29 cellular contexts compared by ENCODE assay signal in genomic region chr1:210821615-210822014, GRCh38.
DNase-seq lines count a peak whose midpoint lies in the region; ATAC-seq, FAIRE-seq and TF ChIP-seq lines count a peak whose summit lies in the region.
"Had no signal": no experiment of that assay in that cellular context is flagged by ENCODE, and none has a peak within 500 bp of the region (broad histone marks: within the 10 kb centered on the region; RNA-seq: fewer than 3 reads in every experiment).

No MANE protein-coding gene starts in this region.

- H3K27me3 ChIP-seq in HAP-1 (ENCODE audit: low read depth) = no peaks in the 10 kb centered on the region
- H3K27me3 ChIP-seq: BE2C; BLaER1; BLaER1 treated with 17β-estradiol and CSF1 and Interleukin-3, amounts not matched to agents 10 nM and 100 nM had no signal

- no peak for TF ChIP-seq POLR2A in A549 (IDR thresholded peaks at IDR 0.05; ENCODE audit: low read length)

- H3K4me3 ChIP-seq in A549 = no peak overlapping the region
- H3K4me3 ChIP-seq in HEK293 (ENCODE audit: low read depth, low read length) = no peak overlapping the region
- H3K4me3 ChIP-seq in HAP-1 = no peak overlapping the region
- H3K4me3 ChIP-seq: BLaER1; BLaER1 treated with 17β-estradiol and CSF1 and Interleukin-3, amounts not matched to agents 10 nM and 100 nM had no signal

- H3K36me3 ChIP-seq in HEK293 (ENCODE audit: control insufficient read depth in 2 of 2, insufficient read depth in 1 of 2, low read length in 2 of 2) (no peaks in the 10 kb centered on the region), HAP-1 (replicated peaks) (no peaks in the 10 kb centered on the region)
- H3K36me3 ChIP-seq: BE2C; BLaER1; BLaER1 treated with 17β-estradiol and CSF1 and Interleukin-3, amounts not matched to agents 10 nM and 100 nM had no signal

- DNase-seq in A549 (ENCODE audit: low read depth in 1 of 2, low spot score in 1 of 2) (no peak), NCI-H82 treated with DMSO at 0.1 percent for 48 hours (lab: John Stamatoyannopoulos, UW; ENCODE audit: unreplicated experiment) (no peak), HAP-1 (ENCODE audit: low spot score in 2 of 2) (no peak)
- DNase-seq: 8988T; ACHN; AML-193; BE2C; C1 segment of cervical spinal cord; Caco-2; Calu3; CD4-positive, alpha-beta memory T cell; CD4-positive, alpha-beta T cell; CD4-positive, CD25-positive, alpha-beta regulatory T cell; CD8-positive, alpha-beta memory T cell; CD8-positive, alpha-beta T cell; COR-L47; DMS 273 treated with DMSO at 0.1 percent for 48 hours; DMS153; DMS53; DMS79; DMS79 treated with DMSO at 0.1 percent for 48 hours; DND-41; EL had no signal

- CTCF ChIA-PET in A549 (lab: Yijun Ruan, JAX) (interaction anchor here (1.5 kb wide), 1 partner anchor 19 kb away, joined by 3 read pairs; no protein-coding TSS in a partner anchor), HEK293 (lab: Yijun Ruan, JAX) (no interaction called here)

- TF ChIP-seq CTCF in A549 (IDR thresholded peaks at IDR 0.05) (no peak), HEK293 (tag by site-specific recombination; IDR thresholded peaks at IDR 0.05) (no peak)

- H3K9me3 ChIP-seq in A549 = no peaks in the 10 kb centered on the region
- H3K9me3 ChIP-seq in HEK293 (ENCODE audit: control insufficient read depth, insufficient read depth, low read depth, low read length) = no peaks in the 10 kb centered on the region
- no peaks in the 10 kb centered on the region for H3K9me3 ChIP-seq in HAP-1
- H3K9me3 ChIP-seq: BE2C; BLaER1; BLaER1 treated with 17β-estradiol and CSF1 and Interleukin-3, amounts not matched to agents 10 nM and 100 nM; Caco-2 had no signal

- H3K4me2 ChIP-seq in A549 = no peak overlapping the region
- H3K4me2 ChIP-seq: BLaER1; BLaER1 treated with 17β-estradiol and CSF1 and Interleukin-3, amounts not matched to agents 10 nM and 100 nM had no signal

- no peaks in the 10 kb centered on the region for H3K4me1 ChIP-seq in A549
- H3K4me1 ChIP-seq in HEK293 (ENCODE audit: control insufficient read depth, insufficient read depth, low read length) = no peaks in the 10 kb centered on the region
- H3K4me1 ChIP-seq in HAP-1 = no peaks in the 10 kb centered on the region
- H3K4me1 ChIP-seq: BE2C, BLaER1, Caco-2 had no signal

- ATAC-seq in A549 = no peak
- ATAC-seq: CD8-positive, alpha-beta T cell had no signal

- in situ Hi-C loops in HAP-1 (cut with MboI; ENCODE audit: low sequenced_read_pairs) = no loop called here

- TF ChIP-seq EP300 in A549 (IDR thresholded peaks at IDR 0.05) = no peak

- H3K27ac ChIP-seq in A549 (no peak overlapping the region), HEK293 (ENCODE audit: extremely low read depth, low read depth, low read length) (no peak overlapping the region)
- H3K27ac ChIP-seq: 22Rv1; BLaER1; BLaER1 treated with 17β-estradiol and CSF1 and Interleukin-3, amounts not matched to agents 10 nM and 100 nM; C4-2B had no signal

- POLR2A ChIA-PET in A549 (lab: Yijun Ruan, JAX) = no interaction called here
- POLR2A ChIA-PET in HEK293 (lab: Yijun Ruan, JAX) = no interaction called here

- 64% methylated on average over 3 of the region's 3 CpGs for WGBS in A549 (ENCODE audit: missing lambda C conversion rate)

- TF ChIP-seq RAD21 in A549 (conservative IDR thresholded peaks at IDR 0.05 in 1 of 2, IDR thresholded peaks at IDR 0.05 in 1 of 2) = no peak

- FAIRE-seq in A549 (lab: Jason Lieb, UNC) = no peak
- FAIRE-seq: A204.1 had no signal

TF ChIP-seq in A549, 52 proteins besides CTCF, POLR2A, EP300 and RAD21:
- TF ChIP-seq ZC3H11A (IDR thresholded peaks at IDR 0.05) = peak; percentile 67
- TF ChIP-seq, protein P1, sequence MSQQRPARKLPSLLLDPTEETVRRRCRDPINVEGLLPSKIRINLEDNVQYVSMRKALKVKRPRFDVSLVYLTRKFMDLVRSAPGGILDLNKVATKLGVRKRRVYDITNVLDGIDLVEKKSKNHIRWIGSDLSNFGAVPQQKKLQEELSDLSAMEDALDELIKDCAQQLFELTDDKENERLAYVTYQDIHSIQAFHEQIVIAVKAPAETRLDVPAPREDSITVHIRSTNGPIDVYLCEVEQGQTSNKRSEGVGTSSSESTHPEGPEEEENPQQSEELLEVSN (IDR thresholded peaks at IDR 0.05; ENCODE audit: borderline replicate concordance, low read depth) = no peak
TF ChIP-seq in A549: peak in this region for 1.

TF ChIP-seq in HEK293, 187 proteins besides CTCF, POLR2A, EP300 and RAD21 (continues in another document):
- TF ChIP-seq PRDM2 (tag by site-specific recombination; IDR thresholded peaks at IDR 0.05; ENCODE audit: borderline replicate concordance) (no peak), ZNF426 (tag by site-specific recombination; IDR thresholded peaks at IDR 0.05) (peak; percentile 37), ZNF37A (tag by site-specific recombination; IDR thresholded peaks at IDR 0.05) (no peak), ZNF518A (tag by site-specific recombination; conservative IDR thresholded peaks at IDR 0.05; ENCODE audit: low read depth) (peak; percentile 58; the same call in 1 of the 2 replicates), ZNF555 (tag by site-specific recombination; conservative IDR thresholded peaks at IDR 0.05) (peak; percentile 44), ZNF623 (tag by site-specific recombination; IDR thresholded peaks at IDR 0.05) (peak; percentile 21; the same call in 1 of the 2 replicates), ZNF433 (tag by site-specific recombination; IDR thresholded peaks at IDR 0.05; ENCODE audit: low read depth) (0 out of 2 replicates have a peak, but pooled peaks have one; percentile 19)
